In genomic region chr1:77175230-77175844, GRCh38 we compare ENCODE assay signal across 2 cellular contexts.
TF ChIP-seq lines count a peak whose summit lies in the region.

No MANE protein-coding gene starts in this region.

TF ChIP-seq in HepG2, 621 proteins besides CTCF, POLR2A, EP300 and RAD21 (continued from another document):
- TF ChIP-seq, protein P1, sequence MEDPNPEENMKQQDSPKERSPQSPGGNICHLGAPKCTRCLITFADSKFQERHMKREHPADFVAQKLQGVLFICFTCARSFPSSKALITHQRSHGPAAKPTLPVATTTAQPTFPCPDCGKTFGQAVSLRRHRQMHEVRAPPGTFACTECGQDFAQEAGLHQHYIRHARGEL (CRISPR knock-in tag; IDR thresholded peaks at IDR 0.05) = no peak
- peak; percentile 96 for TF ChIP-seq ZNF724P (CRISPR knock-in tag; IDR thresholded peaks at IDR 0.05; ENCODE audit: borderline replicate concordance)

TF ChIP-seq in SK-N-SH treated with all-trans-retinoic acid at 6 μM for 48 hours, 23 proteins besides CTCF, POLR2A, EP300 and RAD21:
- TF ChIP-seq CSRNP3 (CRISPR knock-in tag; IDR thresholded peaks at IDR 0.05) (no peak), TOX (CRISPR knock-in tag; IDR thresholded peaks at IDR 0.05; ENCODE audit: borderline replicate concordance) (no peak), ZNF565 (CRISPR knock-in tag; conservative IDR thresholded peaks at IDR 0.05; ENCODE audit: low read depth) (no peak), CSDC2 (CRISPR knock-in tag; IDR thresholded peaks at IDR 0.05) (no peak), PATZ1 (CRISPR knock-in tag; IDR thresholded peaks at IDR 0.05; ENCODE audit: borderline replicate concordance) (no peak), PPARA (CRISPR knock-in tag; IDR thresholded peaks at IDR 0.05; ENCODE audit: borderline replicate concordance) (no peak), ARNTL (CRISPR knock-in tag; IDR thresholded peaks at IDR 0.05; ENCODE audit: borderline replicate concordance, low read depth) (no peak), GLIS3 (CRISPR knock-in tag; IDR thresholded peaks at IDR 0.05) (no peak), ZC3H10 (CRISPR knock-in tag; IDR thresholded peaks at IDR 0.05) (no peak), ESRRG (CRISPR knock-in tag; IDR thresholded peaks at IDR 0.05) (no peak), RARB (CRISPR knock-in tag; IDR thresholded peaks at IDR 0.05) (no peak), BACH2 (CRISPR knock-in tag; IDR thresholded peaks at IDR 0.05; ENCODE audit: borderline replicate concordance) (no peak)
